8 cellular contexts compared by ENCODE assay signal in the genomic region with DNA sequence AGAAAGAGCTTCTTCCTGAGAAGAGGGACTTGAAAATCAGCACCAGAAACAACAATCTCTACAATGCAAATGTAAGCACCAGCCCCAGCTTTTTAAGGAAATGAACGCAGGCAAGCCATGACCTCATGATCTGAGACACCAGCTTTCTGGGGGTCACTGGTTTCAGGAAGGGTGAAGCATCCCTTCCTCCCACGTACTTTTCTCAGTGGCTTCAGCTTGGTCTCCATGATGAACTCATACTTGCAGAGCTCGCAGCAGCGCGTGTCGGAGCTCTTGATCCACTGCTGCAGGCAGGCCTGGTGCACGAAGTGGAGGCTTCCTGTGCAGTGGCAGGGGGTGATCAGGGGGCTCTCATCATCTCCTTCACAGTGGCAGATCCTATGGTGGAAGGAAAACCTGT.
A peak's percentile ranks its signal among the peaks of the same experiment; 100 is the strongest.
DNase-seq lines count a peak whose midpoint lies in the region; ATAC-seq and TF ChIP-seq lines count a peak whose summit lies in the region.

No MANE protein-coding gene starts in this region.

- no peak for DNase-seq in lower lobe of right lung
- DNase-seq in inferior parietal cortex (ENCODE audit: extremely low spot score) = no peak
- DNase-seq in dermis blood vessel endothelial cell = no peak
- DNase-seq in activated CD4-positive, alpha-beta T cell treated with anti-CD3 and anti-CD28 coated beads, Interleukin-2, amount 50 U/mL, for 1 hour = no peak
- DNase-seq in DMS53 treated with DMSO at 0.1 percent for 48 hours (lab: John Stamatoyannopoulos, UW; ENCODE audit: unreplicated experiment) = no peak

- intact Hi-C loops in lower lobe of right lung (cut with DNase I) = no loop called here

- peak overlapping the region; percentile 59 for H3K27ac ChIP-seq in lower lobe of right lung

- no peaks in the 10 kb centered on the region for H3K9me3 ChIP-seq in lower lobe of right lung

- H3K36me3 ChIP-seq in lower lobe of right lung = peaks cover 67% of the 10 kb centered on the region

- H3K4me1 ChIP-seq in lower lobe of right lung = peaks cover 23% of the 10 kb centered on the region

- TF ChIP-seq CTCF in lower lobe of right lung (IDR thresholded peaks at IDR 0.05) = no peak

- H3K4me3 ChIP-seq in lower lobe of right lung = no peak overlapping the region

- H3K27me3 ChIP-seq in lower lobe of right lung (ENCODE audit: low read depth) = no peaks in the 10 kb centered on the region

- ATAC-seq in GM18519 (IDR thresholded peaks at IDR 0.05; ENCODE audit: low FRiP score, unreplicated experiment) (peak; percentile 75), GM21526 (IDR thresholded peaks at IDR 0.05; ENCODE audit: low FRiP score, unreplicated experiment) (peak; percentile 67), HG03378 (IDR thresholded peaks at IDR 0.05; ENCODE audit: unreplicated experiment) (peak; percentile 72), lower lobe of right lung (peak; percentile 17 to 42)
